Comparison of ENCODE assay signal across 14 cellular contexts in genomic region chr17:7047566-7047965, GRCh38. TPM values are rescaled to one million over a fixed set of nuclear protein-coding genes. Genes with fewer than 3 reads are reported as not detected.
A peak's percentile ranks its signal among the peaks of the same experiment; 100 is the strongest.
DNase-seq lines count a peak whose midpoint lies in the region; ATAC-seq and TF ChIP-seq lines count a peak whose summit lies in the region.
"Had no signal": no experiment of that assay in that cellular context is flagged by ENCODE, and none has a peak within 500 bp of the region (broad histone marks: within the 10 kb centered on the region; RNA-seq: fewer than 3 reads in every experiment).

No MANE protein-coding gene starts in this region.

- no peaks in the 10 kb centered on the region for H3F3A ChIP-seq in PC-3 (ENCODE audit: low read length, unreplicated experiment)

- intact Hi-C loops in PC-3 (cut with micrococcal nuclease), result loop anchor here (2.0 to 5.0 kb wide), 3 partner anchors 129 to 300 kb away; partner anchors contain the start of gene EIF5A

- no peak overlapping the region for H3K27ac ChIP-seq in PC-3 (ENCODE audit: low read length)

- TF ChIP-seq CTCF in PC-3 (conservative IDR thresholded peaks at IDR 0.05; ENCODE audit: low read depth, low read length), result no peak

- H3K9ac ChIP-seq in PC-3 (ENCODE audit: low read length), result peak overlapping the region; percentile 65; the same call in 1 of the 2 replicates

- DNase-seq in activated naive CD8-positive, alpha-beta T cell treated with anti-CD3 and anti-CD28 coated beads for 36 hours, result no peak
- DNase-seq in PC-3 (peak; percentile 30), COR-L47 (lab: John Stamatoyannopoulos, UW) (no peak), activated gamma-delta T cell treated with Interleukin-2 at 50 U/mL for 16 hours (no peak)
- DNase-seq in stimulated activated effector memory CD8-positive, alpha-beta T cell treated with anti-CD3 and anti-CD28 coated beads, Interleukin-12 subunit alpha, Interleukin-12 subunit beta, amount 100 ng/mL, for 72 hours (ENCODE audit: low spot score in 2 of 2), result no peak
- DNase-seq: NCI-H1436 treated with DMSO at 0.1 percent for 48 hours, NCI-H446 treated with DMSO at 0.1 percent for 48 hours had no signal

- H3K9me2 ChIP-seq in PC-3 (replicated peaks; ENCODE audit: low read length), result no peaks in the 10 kb centered on the region

- no peak for ATAC-seq in PC-3
- peak; percentile 30 for ATAC-seq in esophagus mucosa
- ATAC-seq in stimulated activated effector memory CD8-positive, alpha-beta T cell treated with anti-CD3 and anti-CD28 coated beads, Interleukin-12 subunit alpha, Interleukin-12 subunit beta, amount 100 ng/mL, for 72 hours, result peak; percentile 81
- no peak for ATAC-seq in GM21737 (IDR thresholded peaks at IDR 0.05; ENCODE audit: unreplicated experiment)

- no peaks in the 10 kb centered on the region for H3K27me3 ChIP-seq in PC-3 (ENCODE audit: low read length)

- CTCF ChIA-PET in PC-3 (lab: Charles Lee), result interaction anchor here (0.6 kb wide), 2 partner anchors 98 to 249 kb away, joined by 6 to 7 read pairs; no protein-coding TSS in a partner anchor

- POLR2A ChIA-PET in PC-3 (lab: Charles Lee; ENCODE audit: unreplicated experiment), result interaction anchor here (0.6 kb wide), 1 partner anchor 15 kb away, joined by 3 read pairs; no protein-coding TSS in a partner anchor

- peaks cover 33% of the 10 kb centered on the region for H3K4me1 ChIP-seq in PC-3 (ENCODE audit: insufficient read depth, low read length)

- no peaks in the 10 kb centered on the region for H3K9me3 ChIP-seq in PC-3 (ENCODE audit: low read length)
- H3K9me3 ChIP-seq: adrenal gland had no signal

- peak overlapping the region; percentile 88 for H3K4me2 ChIP-seq in PC-3 (ENCODE audit: low read length)

- peaks cover 26% of the 10 kb centered on the region for H3K4me1 Mint-ChIP-seq in activated naive CD8-positive, alpha-beta T cell (ENCODE audit: low read depth)
- H3K4me1 Mint-ChIP-seq in activated naive CD8-positive, alpha-beta T cell treated with anti-CD3 and anti-CD28 coated beads for 36 hours, result peaks cover 14% of the 10 kb centered on the region
- peaks cover 32% of the 10 kb centered on the region for H3K4me1 Mint-ChIP-seq in stimulated activated effector memory CD8-positive, alpha-beta T cell treated with anti-CD3 and anti-CD28 coated beads, Interleukin-12 subunit alpha, Interleukin-12 subunit beta, amount 100 ng/mL, for 72 hours

- peak overlapping the region; percentile 64; the same call in 1 of the 2 replicates for H3K4me3 ChIP-seq in PC-3 (ENCODE audit: low read length)
- H3K4me3 ChIP-seq: lung had no signal

- H3K27ac Mint-ChIP-seq in activated naive CD8-positive, alpha-beta T cell, result no peak overlapping the region
- no peak overlapping the region for H3K27ac Mint-ChIP-seq in activated naive CD8-positive, alpha-beta T cell treated with anti-CD3 and anti-CD28 coated beads for 36 hours
- peak overlapping the region; percentile 92 for H3K27ac Mint-ChIP-seq in stimulated activated effector memory CD8-positive, alpha-beta T cell treated with anti-CD3 and anti-CD28 coated beads, Interleukin-12 subunit alpha, Interleukin-12 subunit beta, amount 100 ng/mL, for 72 hours

- BruUV-seq in PC-3 (replicated peaks; lab: Mats Ljungman, UMichigan), result no TSS peak

- H2AFZ ChIP-seq in PC-3 (ENCODE audit: low read length), result no peak overlapping the region

- H3K79me2 ChIP-seq in PC-3 (ENCODE audit: low read length), result no peaks in the 10 kb centered on the region

- H3K36me3 Mint-ChIP-seq in activated naive CD8-positive, alpha-beta T cell, result no peaks in the 10 kb centered on the region
- H3K36me3 Mint-ChIP-seq in activated naive CD8-positive, alpha-beta T cell treated with anti-CD3 and anti-CD28 coated beads for 36 hours, result no peaks in the 10 kb centered on the region
- peaks cover 17% of the 10 kb centered on the region for H3K36me3 Mint-ChIP-seq in stimulated activated effector memory CD8-positive, alpha-beta T cell treated with anti-CD3 and anti-CD28 coated beads, Interleukin-12 subunit alpha, Interleukin-12 subunit beta, amount 100 ng/mL, for 72 hours

- peaks cover 2% of the 10 kb centered on the region for H3K27me3 Mint-ChIP-seq in activated naive CD8-positive, alpha-beta T cell
- no peaks in the 10 kb centered on the region for H3K27me3 Mint-ChIP-seq in activated naive CD8-positive, alpha-beta T cell treated with anti-CD3 and anti-CD28 coated beads for 36 hours

- no peaks in the 10 kb centered on the region for H3K9me3 Mint-ChIP-seq in activated naive CD8-positive, alpha-beta T cell (ENCODE audit: low read depth)
- H3K9me3 Mint-ChIP-seq in activated naive CD8-positive, alpha-beta T cell treated with anti-CD3 and anti-CD28 coated beads for 36 hours, result no peaks in the 10 kb centered on the region
- H3K9me3 Mint-ChIP-seq in stimulated activated effector memory CD8-positive, alpha-beta T cell treated with anti-CD3 and anti-CD28 coated beads, Interleukin-12 subunit alpha, Interleukin-12 subunit beta, amount 100 ng/mL, for 72 hours, result no peaks in the 10 kb centered on the region

- no peaks in the 10 kb centered on the region for H3K36me3 ChIP-seq in PC-3 (ENCODE audit: low read depth, low read length)
- H3K36me3 ChIP-seq: adrenal gland had no signal

- no peaks in the 10 kb centered on the region for H4K20me1 ChIP-seq in PC-3 (ENCODE audit: low read length)

- H3K4me3 Mint-ChIP-seq in activated naive CD8-positive, alpha-beta T cell, result peak overlapping the region; percentile 84
- no peak overlapping the region for H3K4me3 Mint-ChIP-seq in activated naive CD8-positive, alpha-beta T cell treated with anti-CD3 and anti-CD28 coated beads for 36 hours
- peak overlapping the region; percentile 80 for H3K4me3 Mint-ChIP-seq in stimulated activated effector memory CD8-positive, alpha-beta T cell treated with anti-CD3 and anti-CD28 coated beads, Interleukin-12 subunit alpha, Interleukin-12 subunit beta, amount 100 ng/mL, for 72 hours

RNA-seq across cellular contexts. Expression of gene SLC16A11, which starts 3.7 kb away (rescaled TPM):
- total RNA-seq in activated naive CD8-positive, alpha-beta T cell treated with anti-CD3 and anti-CD28 coated beads for 36 hours, result 1 to 10 TPM; 1.5 to 1.8 TPM
- total RNA-seq in PC-3 (2014; rRNA removed), result 0.75 TPM in 1 of 2 replicates, not detected in the other
- total RNA-seq in esophagus mucosa, result 0.60 TPM

RNA-seq across cellular contexts. Expression of gene SLC16A13, which starts 11.8 kb away (rescaled TPM):
- 1 to 10 TPM; 5.2 to 6.2 TPM for total RNA-seq in activated naive CD8-positive, alpha-beta T cell treated with anti-CD3 and anti-CD28 coated beads for 36 hours
- total RNA-seq in PC-3 (2014; rRNA removed), result 0.62 and 1.7 TPM in 2 replicates
- total RNA-seq in esophagus mucosa, result 11.8 TPM

RNA-seq across cellular contexts. Expression of gene BCL6B, which starts 24.7 kb away (rescaled TPM):
- 1 to 10 TPM in 1 of 2 experiments, under 1 TPM in 1; 0.85 to 1.0 TPM for total RNA-seq in activated naive CD8-positive, alpha-beta T cell treated with anti-CD3 and anti-CD28 coated beads for 36 hours
- total RNA-seq in PC-3 (2014; rRNA removed) (0.12 TPM in 1 of 2 replicates, not detected in the other), esophagus mucosa (3.7 TPM)
- total RNA-seq: osteocyte had no signal

RNA-seq across cellular contexts. Expression of gene CLEC10A, which starts 32.5 kb away (rescaled TPM):
- not detected for total RNA-seq in activated naive CD8-positive, alpha-beta T cell treated with anti-CD3 and anti-CD28 coated beads for 36 hours
- total RNA-seq in PC-3 (2014; rRNA removed) (not detected in 2 replicates), esophagus mucosa (0.92 TPM)
- total RNA-seq: fibroblast of lung, osteocyte had no signal

RNA-seq across cellular contexts. Expression of gene RNASEK, which starts 35.1 kb away (rescaled TPM):
- total RNA-seq in activated naive CD8-positive, alpha-beta T cell treated with anti-CD3 and anti-CD28 coated beads for 36 hours, result 10 to 100 TPM; 90.6 to 98.6 TPM
- total RNA-seq in PC-3 (2014; rRNA removed) (169 and 195 TPM in 2 replicates), esophagus mucosa (126 TPM)

Comparison
In these comparisons a context has a peak if more than half of its experiments do, and no peak if none do; other contexts are left out.
1. ATAC-seq: peak in esophagus mucosa (single experiment) and stimulated activated effector memory CD8-positive, alpha-beta T cell treated with anti-CD3 and anti-CD28 coated beads, Interleukin-12 subunit alpha, Interleukin-12 subunit beta, amount 100 ng/mL, for 72 hours (single experiment); none in PC-3 (single experiment) and GM21737 (single experiment).